In the genomic region with DNA sequence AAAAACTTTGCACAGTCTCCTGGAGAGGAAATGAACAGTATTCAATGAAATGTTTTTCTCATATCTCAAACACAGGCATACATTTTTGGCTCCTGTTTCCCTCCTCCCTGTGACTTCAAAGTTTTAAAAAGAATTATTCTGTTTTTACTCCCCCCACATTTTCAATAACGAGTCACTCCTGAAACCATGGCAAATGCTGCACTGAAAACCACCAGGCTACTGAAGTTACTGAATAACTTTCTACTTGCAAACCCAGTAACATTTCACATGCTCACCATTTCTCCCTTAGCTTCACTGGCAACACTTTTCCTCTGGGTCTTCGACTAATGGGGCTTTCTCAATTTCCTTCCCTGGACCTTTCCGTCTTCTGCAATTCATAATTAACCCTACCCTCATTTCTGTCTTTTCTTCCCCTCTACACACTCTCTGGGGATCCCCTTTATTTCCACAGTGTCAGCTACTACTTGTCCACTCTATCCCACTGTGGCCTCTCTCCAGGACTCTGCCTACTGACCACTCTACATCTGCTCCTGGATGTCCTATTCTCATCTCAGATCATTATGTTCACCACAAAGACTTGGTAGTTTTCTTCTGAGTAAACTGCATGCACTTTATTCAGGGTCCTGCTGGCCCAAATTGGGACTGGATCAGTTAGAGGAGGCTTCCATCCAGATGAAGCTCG, we compare ENCODE assay signal across 14 cellular contexts.
A peak's percentile ranks its signal among the peaks of the same experiment; 100 is the strongest.
DNase-seq lines count a peak whose midpoint lies in the region; ATAC-seq and TF ChIP-seq lines count a peak whose summit lies in the region.
"Had no signal": no experiment of that assay in that cellular context is flagged by ENCODE, and none has a peak within 500 bp of the region (broad histone marks: within the 10 kb centered on the region; RNA-seq: fewer than 3 reads in every experiment).

No MANE protein-coding gene starts in this region.

- POLR2A ChIA-PET in HEK293T (lab: Yijun Ruan, JAX), result no interaction called here

- no peaks in the 10 kb centered on the region for H3K79me2 ChIP-seq in OCI-LY3 (ENCODE audit: low read length)

- ATAC-seq in stimulated activated naive CD8-positive, alpha-beta T cell treated with anti-CD3 and anti-CD28 coated beads, Interleukin-15, amount 100 ng/mL, for 72 hours, result peak; percentile 80
- ATAC-seq in stimulated activated naive CD8-positive, alpha-beta T cell treated with anti-CD3 and anti-CD28 coated beads, Interleukin-15, Interleukin-2, amounts not matched to agents 100 U/mL and 50 U/mL, for 24 hours, result no peak
- peak; percentile 90 for ATAC-seq in HG02943 (IDR thresholded peaks at IDR 0.05; ENCODE audit: low read depth, unreplicated experiment)

- H4K20me1 ChIP-seq in OCI-LY3 (ENCODE audit: insufficient read depth, low read length), result no peaks in the 10 kb centered on the region

- TF ChIP-seq CTCF in OCI-LY3 (IDR thresholded peaks at IDR 0.05; ENCODE audit: low read depth, low read length), result no peak

- DNase-seq in stimulated activated naive CD8-positive, alpha-beta T cell treated with anti-CD3 and anti-CD28 coated beads, Interleukin-15, amount 100 ng/mL, for 72 hours, result peak in 1 of 2 donors; percentile 17
- DNase-seq in stimulated activated naive CD8-positive, alpha-beta T cell treated with anti-CD3 and anti-CD28 coated beads, Interleukin-15, Interleukin-2, amounts not matched to agents 100 U/mL and 50 U/mL, for 24 hours, result no peak
- no peak for DNase-seq in anterior cingulate cortex (lab: John Stamatoyannopoulos, UW)
- no peak for DNase-seq in HEK293T (ENCODE audit: extremely low spot score)
- no peak for DNase-seq in effector memory CD4-positive, alpha-beta T cell
- DNase-seq in dermis blood vessel endothelial cell, result no peak
- DNase-seq: Calu3, endodermal cell, HFFc6, NCI-H2081, T1000, thyroid gland had no signal

- H3K4me3 Mint-ChIP-seq in stimulated activated naive CD8-positive, alpha-beta T cell treated with anti-CD3 and anti-CD28 coated beads, Interleukin-15, amount 100 ng/mL, for 72 hours, result no peak overlapping the region
- H3K4me3 Mint-ChIP-seq: endodermal cell, HFFc6 had no signal

- H3K27me3 ChIP-seq in OCI-LY3 (ENCODE audit: low read depth, low read length), result no peaks in the 10 kb centered on the region
- H3K27me3 ChIP-seq in effector memory CD4-positive, alpha-beta T cell (replicated peaks; ENCODE audit: control insufficient read depth, insufficient read depth, low read length, poor library complexity, severe bottlenecking), result no peaks in the 10 kb centered on the region
- H3K27me3 ChIP-seq: thyroid gland had no signal

- peak overlapping the region; percentile 45 for H3K4me2 ChIP-seq in OCI-LY3 (ENCODE audit: low read length)

- H3K9me3 ChIP-seq in OCI-LY3 (ENCODE audit: insufficient read depth, low read length), result no peaks in the 10 kb centered on the region
- no peaks in the 10 kb centered on the region for H3K9me3 ChIP-seq in effector memory CD4-positive, alpha-beta T cell (ENCODE audit: control insufficient read depth, low read length)
- H3K9me3 ChIP-seq: thyroid gland had no signal

- CTCF ChIA-PET in HEK293T (lab: Yijun Ruan, JAX), result interaction anchor here (0.6 kb wide), 1 partner anchor 310 kb away, joined by 3 read pairs; no protein-coding TSS in a partner anchor

- no peaks in the 10 kb centered on the region for H3K27me3 Mint-ChIP-seq in stimulated activated naive CD8-positive, alpha-beta T cell treated with anti-CD3 and anti-CD28 coated beads, Interleukin-15, amount 100 ng/mL, for 72 hours

- peaks cover 12% of the 10 kb centered on the region for H3K4me1 ChIP-seq in OCI-LY3 (ENCODE audit: low read length)
- H3K4me1 ChIP-seq in effector memory CD4-positive, alpha-beta T cell (ENCODE audit: control insufficient read depth, insufficient read depth, low read length, poor library complexity, severe bottlenecking), result no peaks in the 10 kb centered on the region
- H3K4me1 ChIP-seq: thyroid gland had no signal

- H3K27ac Mint-ChIP-seq in stimulated activated naive CD8-positive, alpha-beta T cell treated with anti-CD3 and anti-CD28 coated beads, Interleukin-15, amount 100 ng/mL, for 72 hours, result no peak overlapping the region
- H3K27ac Mint-ChIP-seq: endodermal cell, HFFc6 had no signal

- no peaks in the 10 kb centered on the region for H3K9me3 Mint-ChIP-seq in stimulated activated naive CD8-positive, alpha-beta T cell treated with anti-CD3 and anti-CD28 coated beads, Interleukin-15, amount 100 ng/mL, for 72 hours
- H3K9me3 Mint-ChIP-seq: HFFc6 had no signal

- H3K4me1 Mint-ChIP-seq in stimulated activated naive CD8-positive, alpha-beta T cell treated with anti-CD3 and anti-CD28 coated beads, Interleukin-15, amount 100 ng/mL, for 72 hours, result no peaks in the 10 kb centered on the region
- H3K4me1 Mint-ChIP-seq: endodermal cell had no signal

- no peak overlapping the region for H3K4me3 ChIP-seq in OCI-LY3 (ENCODE audit: low read length)
- H3K4me3 ChIP-seq in effector memory CD4-positive, alpha-beta T cell (ENCODE audit: insufficient read depth, low read depth, low read length, poor library complexity, severe bottlenecking), result no peak overlapping the region
- H3K4me3 ChIP-seq: thyroid gland had no signal

- 0 out of 2 replicates have a peak overlapping the region, but pooled peaks have one; percentile 60 for H2AFZ ChIP-seq in OCI-LY3 (ENCODE audit: low read depth, low read length)

- H3K27ac ChIP-seq in OCI-LY3 (ENCODE audit: low read length), result no peak overlapping the region
- H3K27ac ChIP-seq in effector memory CD4-positive, alpha-beta T cell (ENCODE audit: insufficient read depth, low read length, poor library complexity, severe bottlenecking), result no peak overlapping the region
- H3K27ac ChIP-seq: thyroid gland had no signal

- no peaks in the 10 kb centered on the region for H3K36me3 ChIP-seq in OCI-LY3 (replicated peaks; ENCODE audit: low read depth, low read length)
- no peaks in the 10 kb centered on the region for H3K36me3 ChIP-seq in effector memory CD4-positive, alpha-beta T cell (ENCODE audit: control insufficient read depth, insufficient read depth, low read length)
- H3K36me3 ChIP-seq: thyroid gland had no signal

- no peak overlapping the region for H3K9ac ChIP-seq in OCI-LY3 (ENCODE audit: low read length)

TF ChIP-seq in HEK293T, 16 proteins besides CTCF, POLR2A, EP300 and RAD21:
- TF ChIP-seq FOXA1 (IDR thresholded peaks at IDR 0.05) (no peak), LEF1 (IDR thresholded peaks at IDR 0.05; ENCODE audit: borderline replicate concordance) (no peak), TARDBP (IDR thresholded peaks at IDR 0.05) (no peak), ZNF384 (IDR thresholded peaks at IDR 0.05) (no peak), ARNT (IDR thresholded peaks at IDR 0.05) (no peak), HDGF (IDR thresholded peaks at IDR 0.05; ENCODE audit: borderline replicate concordance) (no peak), CTBP1 (IDR thresholded peaks at IDR 0.05; ENCODE audit: borderline replicate concordance) (no peak), NFRKB (IDR thresholded peaks at IDR 0.05) (no peak), SP1 (IDR thresholded peaks at IDR 0.05) (no peak), BHLHE40 (IDR thresholded peaks at IDR 0.05; ENCODE audit: borderline replicate concordance) (no peak), SUZ12 (IDR thresholded peaks at IDR 0.05) (no peak), FOXK2 (IDR thresholded peaks at IDR 0.05) (no peak), FOXM1 (IDR thresholded peaks at IDR 0.05; ENCODE audit: borderline replicate concordance) (no peak), L3MBTL2 (conservative IDR thresholded peaks at IDR 0.05) (no peak), ELF4 (IDR thresholded peaks at IDR 0.05) (no peak)
- TF ChIP-seq, protein P1, sequence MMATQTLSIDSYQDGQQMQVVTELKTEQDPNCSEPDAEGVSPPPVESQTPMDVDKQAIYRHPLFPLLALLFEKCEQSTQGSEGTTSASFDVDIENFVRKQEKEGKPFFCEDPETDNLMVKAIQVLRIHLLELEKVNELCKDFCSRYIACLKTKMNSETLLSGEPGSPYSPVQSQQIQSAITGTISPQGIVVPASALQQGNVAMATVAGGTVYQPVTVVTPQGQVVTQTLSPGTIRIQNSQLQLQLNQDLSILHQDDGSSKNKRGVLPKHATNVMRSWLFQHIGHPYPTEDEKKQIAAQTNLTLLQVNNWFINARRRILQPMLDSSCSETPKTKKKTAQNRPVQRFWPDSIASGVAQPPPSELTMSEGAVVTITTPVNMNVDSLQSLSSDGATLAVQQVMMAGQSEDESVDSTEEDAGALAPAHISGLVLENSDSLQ (IDR thresholded peaks at IDR 0.05), result no peak
TF ChIP-seq in HEK293T: peak in this region for 0.
